19 cellular contexts compared by ENCODE assay signal in genomic region chr1:185491604-185492003, GRCh38.
DNase-seq lines count a peak whose midpoint lies in the region; ATAC-seq, FAIRE-seq and TF ChIP-seq lines count a peak whose summit lies in the region.
"Had no signal": no experiment of that assay in that cellular context is flagged by ENCODE, and none has a peak within 500 bp of the region (broad histone marks: within the 10 kb centered on the region; RNA-seq: fewer than 3 reads in every experiment).

No MANE protein-coding gene starts in this region.

- no peaks in the 10 kb centered on the region for H3K79me2 ChIP-seq in smooth muscle cell (ENCODE audit: low read depth)

- H3K9me3 ChIP-seq in smooth muscle cell (replicated peaks; ENCODE audit: low read depth): no peaks in the 10 kb centered on the region
- H3K9me3 ChIP-seq: BLaER1, HAP-1 had no signal

- peak overlapping the region; percentile 67 for H3K27ac ChIP-seq in VCaP
- H3K27ac ChIP-seq in smooth muscle cell (ENCODE audit: low read depth): no peak overlapping the region
- H3K27ac ChIP-seq: BLaER1, C4-2B had no signal

- peaks cover 0 to 1% of the 10 kb centered on the region in 2 donors for H3K27me3 Mint-ChIP-seq in stimulated activated naive B cell treated with anti-CD40 and anti-IgM and Interleukin-4, amounts not matched to agents 10 μg/mL and 1 μg/mL and 100 μg/mL, for 72 hours
- H3K27me3 Mint-ChIP-seq: CD4-positive, CD25-positive, alpha-beta regulatory T cell had no signal

- no peaks in the 10 kb centered on the region for H4K20me1 ChIP-seq in smooth muscle cell (ENCODE audit: low read depth)
- H4K20me1 ChIP-seq: BLaER1 had no signal

- TF ChIP-seq CTCF in D721Med (IDR thresholded peaks at IDR 0.05; ENCODE audit: insufficient read depth, missing control alignments): no peak
- TF ChIP-seq CTCF in VCaP (conservative IDR thresholded peaks at IDR 0.05): no peak
- TF ChIP-seq CTCF in smooth muscle cell (IDR thresholded peaks at IDR 0.05; ENCODE audit: borderline replicate concordance, insufficient read depth, poor library complexity, severe bottlenecking): no peak

- no peak overlapping the region for H3K27ac Mint-ChIP-seq in stimulated activated naive B cell treated with anti-CD40 and anti-IgM and Interleukin-4, amounts not matched to agents 10 μg/mL and 1 μg/mL and 100 μg/mL, for 72 hours
- H3K27ac Mint-ChIP-seq: B cell; CD4-positive, CD25-positive, alpha-beta regulatory T cell; CD8-positive, alpha-beta T cell had no signal

- H3K36me3 ChIP-seq in smooth muscle cell (ENCODE audit: low read depth): no peaks in the 10 kb centered on the region
- H3K36me3 ChIP-seq: BLaER1, HAP-1 had no signal

- no peaks in the 10 kb centered on the region for H3K9me3 Mint-ChIP-seq in stimulated activated naive B cell treated with anti-CD40 and anti-IgM and Interleukin-4, amounts not matched to agents 10 μg/mL and 1 μg/mL and 100 μg/mL, for 72 hours
- H3K9me3 Mint-ChIP-seq: CD4-positive, CD25-positive, alpha-beta regulatory T cell; CD8-positive, alpha-beta T cell had no signal

- no peak overlapping the region for H3K4me3 Mint-ChIP-seq in stimulated activated naive B cell treated with anti-CD40 and anti-IgM and Interleukin-4, amounts not matched to agents 10 μg/mL and 1 μg/mL and 100 μg/mL, for 72 hours
- H3K4me3 Mint-ChIP-seq: B cell; CD4-positive, CD25-positive, alpha-beta regulatory T cell; CD8-positive, alpha-beta T cell had no signal

- H2AFZ ChIP-seq in smooth muscle cell (ENCODE audit: low read depth): no peak overlapping the region

- ATAC-seq in stimulated activated naive B cell treated with anti-CD40 and anti-IgM and Interleukin-4, amounts not matched to agents 10 μg/mL and 1 μg/mL and 100 μg/mL, for 72 hours (replicated peaks): no peak
- no peak for ATAC-seq in GM18870 (IDR thresholded peaks at IDR 0.05; ENCODE audit: unreplicated experiment)
- ATAC-seq: CD8-positive, alpha-beta T cell had no signal

- WGBS in smooth muscle cell (ENCODE audit: low lambda C conversion rate): 46% methylated on average over 2 of the region's 2 CpGs

- H3K4me1 Mint-ChIP-seq in stimulated activated naive B cell treated with anti-CD40 and anti-IgM and Interleukin-4, amounts not matched to agents 10 μg/mL and 1 μg/mL and 100 μg/mL, for 72 hours: peaks cover 0 to 8% of the 10 kb centered on the region in 2 donors

- H3K4me1 ChIP-seq in smooth muscle cell (ENCODE audit: low read depth): no peaks in the 10 kb centered on the region
- H3K4me1 ChIP-seq: HAP-1 had no signal

- FAIRE-seq in D721Med (lab: Jason Lieb, UNC): peak; percentile 64
- FAIRE-seq: A204.1, GM18507, H54 had no signal

- H3K4me2 ChIP-seq in smooth muscle cell: peak overlapping the region; percentile 38

- DNase-seq in D721Med (ENCODE audit: insufficient read length, low spot score) (no peak), smooth muscle cell (lab: John Stamatoyannopoulos, UW; ENCODE audit: unreplicated experiment) (no peak)
- DNase-seq in stimulated activated naive B cell treated with anti-CD40 and anti-IgM and Interleukin-4, amounts not matched to agents 10 μg/mL and 1 μg/mL and 100 μg/mL, for 72 hours: no peak
- DNase-seq in activated CD8-positive, alpha-beta memory T cell treated with anti-CD3 and anti-CD28 coated beads, Interleukin-2, amount 50 U/mL, for 48 hours: no peak
- DNase-seq: CD4-positive, CD25-positive, alpha-beta regulatory T cell; CD8-positive, alpha-beta T cell; DMS53; DMS79 treated with DMSO at 0.1 percent for 48 hours; GF-D8; GOT3 had no signal

- H3K9ac ChIP-seq in smooth muscle cell (ENCODE audit: low read depth): no peak overlapping the region
- H3K9ac ChIP-seq: BLaER1 had no signal

- H3K4me3 ChIP-seq in smooth muscle cell: no peak overlapping the region
- H3K4me3 ChIP-seq: BLaER1, HAP-1 had no signal

- no peaks in the 10 kb centered on the region for H3K36me3 Mint-ChIP-seq in stimulated activated naive B cell treated with anti-CD40 and anti-IgM and Interleukin-4, amounts not matched to agents 10 μg/mL and 1 μg/mL and 100 μg/mL, for 72 hours
- H3K36me3 Mint-ChIP-seq: CD4-positive, CD25-positive, alpha-beta regulatory T cell; CD8-positive, alpha-beta T cell had no signal

- H3F3A ChIP-seq in smooth muscle cell (ENCODE audit: low read depth): peaks cover 5% of the 10 kb centered on the region

- no peaks in the 10 kb centered on the region for H3K27me3 ChIP-seq in smooth muscle cell (ENCODE audit: low read depth)
- H3K27me3 ChIP-seq: BLaER1 had no signal
